8 cellular contexts compared by ENCODE assay signal in genomic region chr16:46972971-46973456, GRCh38. TPM values are rescaled to one million over a fixed set of nuclear protein-coding genes. Genes with fewer than 3 reads are reported as not detected.
A peak's percentile ranks its signal among the peaks of the same experiment; 100 is the strongest.
DNase-seq lines count a peak whose midpoint lies in the region; ATAC-seq, FAIRE-seq and TF ChIP-seq lines count a peak whose summit lies in the region.

No MANE protein-coding gene starts in this region.

- H3K27me3 Mint-ChIP-seq in progenitor cell of endocrine pancreas: no peaks in the 10 kb centered on the region

- no peaks in the 10 kb centered on the region for H3K9me3 Mint-ChIP-seq in progenitor cell of endocrine pancreas (ENCODE audit: low read depth)

- peaks cover 10% of the 10 kb centered on the region for H3K36me3 Mint-ChIP-seq in progenitor cell of endocrine pancreas (ENCODE audit: insufficient read depth)

- no peaks in the 10 kb centered on the region for H3F3A ChIP-seq in OCI-LY1 (ENCODE audit: insufficient read depth, low read length)

- ATAC-seq in GM18502 (IDR thresholded peaks at IDR 0.05; ENCODE audit: poor library complexity, unreplicated experiment) (peak; percentile 48), HG02610 (IDR thresholded peaks at IDR 0.05; ENCODE audit: unreplicated experiment) (peak; percentile 41)

- no peaks in the 10 kb centered on the region for H3K27me3 ChIP-seq in OCI-LY1 (ENCODE audit: insufficient read depth, low read length)

- peaks cover 28% of the 10 kb centered on the region for H3K4me1 Mint-ChIP-seq in progenitor cell of endocrine pancreas (ENCODE audit: low read depth)

- peak overlapping the region; percentile 75 for H3K9ac ChIP-seq in OCI-LY1 (ENCODE audit: low read length)

- peak overlapping the region; percentile 97 for H3K4me2 ChIP-seq in OCI-LY1 (ENCODE audit: low read length)

- FAIRE-seq in GM19239 (lab: Jason Lieb, UNC): no peak

- H3K4me3 ChIP-seq in OCI-LY1 (ENCODE audit: low read depth, low read length, poor library complexity, severe bottlenecking): peak overlapping the region; percentile 77

- intact Hi-C loops in head of caudate nucleus (cut with DNase I): no loop called here

- no peaks in the 10 kb centered on the region for H3K9me2 ChIP-seq in OCI-LY1 (ENCODE audit: low read depth, low read length)

- peaks cover 30% of the 10 kb centered on the region for H3K36me3 ChIP-seq in OCI-LY1 (ENCODE audit: insufficient read depth, low read length)

- TF ChIP-seq CTCF in OCI-LY1 (IDR thresholded peaks at IDR 0.05; ENCODE audit: low read length) (no peak), progenitor cell of endocrine pancreas (IDR thresholded peaks at IDR 0.05; ENCODE audit: unreplicated experiment) (no peak)

- peak overlapping the region; percentile 44 for H3K27ac ChIP-seq in OCI-LY1 (ENCODE audit: low read depth, low read length, poor library complexity, severe bottlenecking)

- H3K9me3 ChIP-seq in OCI-LY1 (ENCODE audit: low read length): no peaks in the 10 kb centered on the region

- no peak overlapping the region for H2AFZ ChIP-seq in OCI-LY1 (ENCODE audit: low read length)

- peak; percentile 23 for DNase-seq in activated gamma-delta T cell (lab: John Stamatoyannopoulos, UW)
- peak in 36 of 42 donors; percentile 10 to 63 (median 35) for DNase-seq in head of caudate nucleus
- peak; percentile 33 for DNase-seq in progenitor cell of endocrine pancreas (ENCODE audit: low spot score, unreplicated experiment)
- DNase-seq in GM19239 (ENCODE audit: insufficient read length, low spot score): no peak
- no peak for DNase-seq in NCI-H128 (lab: John Stamatoyannopoulos, UW; ENCODE audit: unreplicated experiment)

- peak overlapping the region; percentile 99 for H3K27ac Mint-ChIP-seq in progenitor cell of endocrine pancreas

- H4K20me1 ChIP-seq in OCI-LY1 (ENCODE audit: insufficient read depth, low read length): 0 out of 2 replicates have a peak, but pooled peaks cover 7% of the 10 kb centered on the region

- H3K4me1 ChIP-seq in OCI-LY1 (ENCODE audit: insufficient read depth, low read length, severe bottlenecking): peaks cover 34% of the 10 kb centered on the region

- peak overlapping the region; percentile 95 for H3K4me3 Mint-ChIP-seq in progenitor cell of endocrine pancreas (ENCODE audit: low read depth)

- peaks cover 37% of the 10 kb centered on the region for H3K79me2 ChIP-seq in OCI-LY1 (ENCODE audit: insufficient read depth, low read length)

RNA-seq across cellular contexts. Expression of gene DNAJA2, which starts 0.5 kb away (rescaled TPM):
- total RNA-seq in progenitor cell of endocrine pancreas: 62.8 and 63.7 TPM in 2 replicates

Comparison
In these comparisons a context has a peak if more than half of its experiments do, and no peak if none do; other contexts are left out.
1. DNase-seq: peak in activated gamma-delta T cell (single experiment), head of caudate nucleus (36 of 42) and progenitor cell of endocrine pancreas (single experiment); none in GM19239 (single experiment) and NCI-H128 (single experiment).